In genomic region chr19:36687214-36688056, GRCh38 we compare ENCODE assay signal across 8 cellular contexts.
DNase-seq lines count a peak whose midpoint lies in the region; ATAC-seq lines count a peak whose summit lies in the region.

Gene ZNF567, plus strand, starts transcription at chr19:36687612. Its CDS starts 7,256 bp downstream, at chr19:36694868.

- ATAC-seq in GM18909 (IDR thresholded peaks at IDR 0.05; ENCODE audit: poor library complexity, unreplicated experiment) (peak; percentile 91), HG03159 (IDR thresholded peaks at IDR 0.05; ENCODE audit: unreplicated experiment) (peak; percentile 95)
- peak; percentile 95 to 97 for ATAC-seq in activated CD4-positive, CD25-positive, alpha-beta regulatory T cell treated with anti-CD3 and anti-CD28 coated beads, Interleukin-2, amount 50 U/mL, for 24 hours

- peak; percentile 98 for DNase-seq in AG08395 (ENCODE audit: low spot score)
- peak; percentile 100 for DNase-seq in NCI-H345 treated with DMSO at 0.1 percent for 48 hours (lab: John Stamatoyannopoulos, UW; ENCODE audit: unreplicated experiment)
- peak; percentile 50 to 88 for DNase-seq in cerebellar nuclear complex (lab: John Stamatoyannopoulos, UW)
- peak; percentile 98 for DNase-seq in islet precursor cell
- peak; percentile 100 for DNase-seq in stimulated activated CD4-positive, alpha-beta T cell treated with anti-CD3 and anti-CD28 coated beads, Interleukin-12 subunit alpha, Interleukin-12 subunit beta, amount 100 ng/mL, for 4 hours

Comparison
In these comparisons a context has a peak if more than half of its experiments do, and no peak if none do; other contexts are left out.
1. Peak in every context shown above with its lines: DNase-seq and ATAC-seq.